Comparison of ENCODE assay signal across 22 cellular contexts in genomic region chr1:107531065-107531908, GRCh38.
A peak's percentile ranks its signal among the peaks of the same experiment; 100 is the strongest.
DNase-seq lines count a peak whose midpoint lies in the region; ATAC-seq lines count a peak whose summit lies in the region.
"Had no signal": no experiment of that assay in that cellular context is flagged by ENCODE, and none has a peak within 500 bp of the region (broad histone marks: within the 10 kb centered on the region; RNA-seq: fewer than 3 reads in every experiment).

No MANE protein-coding gene starts in this region.

- H3K79me1 ChIP-seq in trophoblast cell (ENCODE audit: low read length) = no peaks in the 10 kb centered on the region

- DNase-seq in COLO829 (ENCODE audit: low spot score) (peak; percentile 8), HPDE6-E6E7 (ENCODE audit: extremely low spot score) (peak; percentile 54), epithelial cell of prostate (ENCODE audit: low read depth, low spot score) (peak; percentile 50), trophoblast cell (peak; percentile 15 to 53), ureter (ENCODE audit: low spot score) (no peak)
- DNase-seq in stimulated activated CD4-positive, alpha-beta T cell treated with anti-CD3 and anti-CD28 coated beads, Interleukin-15, amount 100 ng/mL, for 24 hours = no peak
- DNase-seq: activated CD4-positive, alpha-beta T cell treated with anti-CD3 and anti-CD28 coated beads, Interleukin-2, amount 10 ng/mL, durations not matched to agents 24 days and 14 days; activated CD8-positive, alpha-beta memory T cell treated with anti-CD3 and anti-CD28 coated beads for 24 hours; activated T-cell treated with anti-CD3 and anti-CD28 coated beads for 4 hours; amniotic stem cell; Calu3; dorsolateral prefrontal cortex; GOT3; left lung; NCI-H1092; NCI-H526 treated with DMSO at 0.1 percent for 48 hours; posterior cingulate gyrus; spleen; stimulated activated CD8-positive, alpha-beta memory T cell treated with anti-CD3 and anti-CD28 coated beads, Interleukin-4, amount 100 ng/mL, for 48 hours; T1000 had no signal

- WGBS in trophoblast cell (ENCODE audit: extremely low coverage, insufficient coverage, insufficient read length) = no CpG with 5 or more reads among the region's 12 CpGs

- no peak overlapping the region for H4K8ac ChIP-seq in trophoblast cell (ENCODE audit: low read depth, low read length)

- no peak overlapping the region for H3K18ac ChIP-seq in trophoblast cell (ENCODE audit: low read length)

- no peak overlapping the region for H2AK5ac ChIP-seq in trophoblast cell (ENCODE audit: low read length)

- H3K23ac ChIP-seq in trophoblast cell (ENCODE audit: low read length) = no peak overlapping the region

- H3K4me3 ChIP-seq in trophoblast cell (ENCODE audit: low read depth, low read length) = no peak overlapping the region
- H3K4me3 ChIP-seq: dorsolateral prefrontal cortex, left lung, right atrium auricular region, spleen had no signal

- no peak overlapping the region for H3K4ac ChIP-seq in trophoblast cell (ENCODE audit: low read depth, low read length)

- H3K4me1 ChIP-seq in trophoblast cell (ENCODE audit: control insufficient read depth in 1 of 2, insufficient read depth in 2 of 2, low read length in 2 of 2) = peaks cover 0 to 1% of the 10 kb centered on the region in 2 experiments
- H3K4me1 ChIP-seq: left lung, right atrium auricular region had no signal

- no peak overlapping the region for H3K4me2 ChIP-seq in trophoblast cell (ENCODE audit: low read length)

- no peak overlapping the region for H3K14ac ChIP-seq in trophoblast cell (ENCODE audit: low read length)

- H4K12ac ChIP-seq in trophoblast cell (ENCODE audit: low read depth, low read length) = no peak overlapping the region

- H3K27ac ChIP-seq in epithelial cell of prostate (peak overlapping the region; percentile 92), trophoblast cell (ENCODE audit: low read depth, low read length) (no peak overlapping the region)
- H3K27ac ChIP-seq: dorsolateral prefrontal cortex, left lung, right atrium auricular region, spleen had no signal

- no peak overlapping the region for H2AFZ ChIP-seq in trophoblast cell (ENCODE audit: insufficient read depth, low read length, poor library complexity)

- no peak overlapping the region for H4K91ac ChIP-seq in trophoblast cell (ENCODE audit: low read depth, low read length)

- H2BK12ac ChIP-seq in trophoblast cell (ENCODE audit: low read length) = no peak overlapping the region

- no peaks in the 10 kb centered on the region for H3K27me3 ChIP-seq in trophoblast cell (ENCODE audit: insufficient read depth, low read length)
- H3K27me3 ChIP-seq: right atrium auricular region, spleen had no signal

- H3K9ac ChIP-seq in trophoblast cell (ENCODE audit: low read length) = no peak overlapping the region

- H2BK120ac ChIP-seq in trophoblast cell (ENCODE audit: insufficient read depth, low read length, poor library complexity) = no peak overlapping the region

- no peaks in the 10 kb centered on the region for H3K9me3 ChIP-seq in trophoblast cell (ENCODE audit: insufficient read depth, low read depth, low read length)
- H3K9me3 ChIP-seq: left lung, right atrium auricular region, spleen had no signal

- H3K79me2 ChIP-seq in trophoblast cell (ENCODE audit: control insufficient read depth, insufficient read depth, low read length, poor library complexity) = no peaks in the 10 kb centered on the region

- ATAC-seq in GM19035 (IDR thresholded peaks at IDR 0.05; ENCODE audit: unreplicated experiment) = no peak
- ATAC-seq: left lung had no signal

- H2BK5ac ChIP-seq in trophoblast cell (ENCODE audit: low read depth, low read length, poor library complexity) = no peak overlapping the region

- H3K36me3 ChIP-seq in trophoblast cell (ENCODE audit: control insufficient read depth in 1 of 2, insufficient read depth in 2 of 2, low read length in 2 of 2) = no peaks in the 10 kb centered on the region
- H3K36me3 ChIP-seq: left lung, right atrium auricular region, spleen had no signal

Comparison
In these comparisons a context has a peak if more than half of its experiments do, and no peak if none do; other contexts are left out.
1. DNase-seq: peak in COLO829 (single experiment), HPDE6-E6E7 (single experiment), epithelial cell of prostate (single experiment) and trophoblast cell (2 of 2); none in stimulated activated CD4-positive, alpha-beta T cell treated with anti-CD3 and anti-CD28 coated beads, Interleukin-15, amount 100 ng/mL, for 24 hours (single experiment) and ureter (single experiment).